ENCODE assay signal across 15 cellular contexts in genomic region chr1:5936621-5937372, GRCh38.
"Had no signal": no experiment of that assay in that cellular context is flagged by ENCODE, and none has a peak within 500 bp of the region (broad histone marks: within the 10 kb centered on the region; RNA-seq: fewer than 3 reads in every experiment).

No MANE protein-coding gene starts in this region.

- H3K27ac Mint-ChIP-seq: activated CD4-positive, alpha-beta T cell treated with anti-CD3 and anti-CD28 coated beads, Interleukin-2, amount 10 ng/mL, durations not matched to agents 7 days and 5 days; activated T-cell treated with anti-CD3 and anti-CD28 coated beads, Interleukin-2, amount 50 U/mL, for 24 hours; nephron progenitor cell had no signal

- H3K27me3 ChIP-seq: sigmoid colon, spleen had no signal

- H3K9me3 Mint-ChIP-seq: activated CD4-positive, alpha-beta T cell treated with anti-CD3 and anti-CD28 coated beads, Interleukin-2, amount 10 ng/mL, durations not matched to agents 7 days and 5 days; activated T-cell treated with anti-CD3 and anti-CD28 coated beads, Interleukin-2, amount 50 U/mL, for 24 hours; central memory CD8-positive, alpha-beta T cell; stimulated activated naive CD8-positive, alpha-beta T cell treated with anti-CD3 and anti-CD28 coated beads, Interleukin-15, amount 100 ng/mL, for 72 hours had no signal

- H3K27ac ChIP-seq: epithelial cell of prostate, sigmoid colon, spleen had no signal

- H3K9me3 ChIP-seq: sigmoid colon, spleen had no signal

- H3K4me3 Mint-ChIP-seq: activated CD4-positive, alpha-beta T cell treated with anti-CD3 and anti-CD28 coated beads, Interleukin-2, amount 10 ng/mL, durations not matched to agents 7 days and 5 days; activated T-cell treated with anti-CD3 and anti-CD28 coated beads, Interleukin-2, amount 50 U/mL, for 24 hours; central memory CD8-positive, alpha-beta T cell; nephron progenitor cell; stimulated activated naive CD8-positive, alpha-beta T cell treated with anti-CD3 and anti-CD28 coated beads, Interleukin-15, amount 100 ng/mL, for 72 hours had no signal

- H3K27me3 Mint-ChIP-seq: activated CD4-positive, alpha-beta T cell treated with anti-CD3 and anti-CD28 coated beads, Interleukin-2, amount 10 ng/mL, durations not matched to agents 7 days and 5 days; activated T-cell treated with anti-CD3 and anti-CD28 coated beads, Interleukin-2, amount 50 U/mL, for 24 hours; central memory CD8-positive, alpha-beta T cell; stimulated activated naive CD8-positive, alpha-beta T cell treated with anti-CD3 and anti-CD28 coated beads, Interleukin-15, amount 100 ng/mL, for 72 hours had no signal

- H3K4me1 ChIP-seq: sigmoid colon, spleen had no signal

- ATAC-seq: stimulated activated naive CD8-positive, alpha-beta T cell treated with anti-CD3 and anti-CD28 coated beads, Interleukin-15, amount 100 ng/mL, for 72 hours had no signal

- DNase-seq: activated CD4-positive, alpha-beta T cell treated with anti-CD3 and anti-CD28 coated beads, Interleukin-2, amount 10 ng/mL, durations not matched to agents 7 days and 5 days; activated effector memory CD4-positive, alpha-beta T cell treated with Interleukin-2 at 50 U/mL for 16 hours; activated naive CD4-positive, alpha-beta T cell treated with anti-CD3 and anti-CD28 coated beads, Interleukin-2, amount 50 U/mL, for 16 hours; activated T-cell treated with anti-CD3 and anti-CD28 coated beads, Interleukin-2, amount 50 U/mL, for 24 hours; effector memory CD4-positive, alpha-beta T cell; foreskin melanocyte; kidney glomerular epithelial cell; mesenchymal stem cell; nephron progenitor cell; sigmoid colon; spleen; stimulated activated naive CD8-positive, alpha-beta T cell treated with anti-CD3 and anti-CD28 coated beads, Interleukin-15, amount 100 ng/mL, for 72 hours; T-helper 9 cell had no signal

- H3K4me1 Mint-ChIP-seq: activated CD4-positive, alpha-beta T cell treated with anti-CD3 and anti-CD28 coated beads, Interleukin-2, amount 10 ng/mL, durations not matched to agents 7 days and 5 days had no signal

- H3K4me3 ChIP-seq: sigmoid colon, spleen had no signal
